ENCODE assay signal across 17 cellular contexts in genomic region chr5:1213508-1214162, GRCh38. TPM values are rescaled to one million over a fixed set of nuclear protein-coding genes. Genes with fewer than 3 reads are reported as not detected.
A peak's percentile ranks its signal among the peaks of the same experiment; 100 is the strongest.
DNase-seq lines count a peak whose midpoint lies in the region; ATAC-seq and TF ChIP-seq lines count a peak whose summit lies in the region.
"Had no signal": no experiment of that assay in that cellular context is flagged by ENCODE, and none has a peak within 500 bp of the region (broad histone marks: within the 10 kb centered on the region; RNA-seq: fewer than 3 reads in every experiment).

No MANE protein-coding gene starts in this region.

- TF ChIP-seq CTCF in right atrium auricular region (IDR thresholded peaks at IDR 0.05) (no peak), RWPE2 (IDR thresholded peaks at IDR 0.05; ENCODE audit: poor library complexity, severe bottlenecking) (no peak), glutamatergic neuron (IDR thresholded peaks at IDR 0.05; ENCODE audit: partially characterized antibody, unreplicated experiment) (no peak), spleen (IDR thresholded peaks at IDR 0.05 in 8 of 11, conservative IDR thresholded peaks at IDR 0.05 in 3 of 11) (no peak)

- H3K9me3 ChIP-seq in right cardiac atrium (ENCODE audit: control insufficient read depth, low read length) (no peaks in the 10 kb centered on the region), right atrium auricular region (peaks cover 0 to 4% of the 10 kb centered on the region in 2 donors), RWPE2 (ENCODE audit: severe bottlenecking) (no peaks in the 10 kb centered on the region), spleen (peaks cover 0 to 5% (median 0%) of the 10 kb centered on the region in 8 donors)

- H3K4me1 ChIP-seq in right cardiac atrium (ENCODE audit: control insufficient read depth, insufficient read depth, low read length) (no peaks in the 10 kb centered on the region), right atrium auricular region (no peaks in the 10 kb centered on the region), RWPE2 (ENCODE audit: insufficient read depth, poor library complexity, severe bottlenecking) (no peaks in the 10 kb centered on the region), spleen (no peaks in the 10 kb centered on the region)

- ATAC-seq in right cardiac atrium (no peak), RWPE2 (ENCODE audit: low read depth) (no peak)
- ATAC-seq: GM12878 had no signal

- H3K36me3 Mint-ChIP-seq in glutamatergic neuron (ENCODE audit: unreplicated experiment): peaks cover 4% of the 10 kb centered on the region
- H3K36me3 Mint-ChIP-seq: CD4-positive, CD25-positive, alpha-beta regulatory T cell had no signal

- no peak overlapping the region for H3K4me3 Mint-ChIP-seq in glutamatergic neuron (ENCODE audit: unreplicated experiment)
- H3K4me3 Mint-ChIP-seq: CD4-positive, CD25-positive, alpha-beta regulatory T cell had no signal

- TF ChIP-seq POLR2A in spleen (IDR thresholded peaks at IDR 0.05): no peak

- DNase-seq in right cardiac atrium: peak; percentile 11 to 44 (median 28)
- DNase-seq in right atrium auricular region (ENCODE audit: low spot score): no peak
- peak; percentile 71 for DNase-seq in RWPE2 (ENCODE audit: low spot score)
- DNase-seq in glutamatergic neuron: peak; percentile 6
- peak; percentile 69 for DNase-seq in spleen
- DNase-seq in NCI-H1436 (lab: John Stamatoyannopoulos, UW): no peak
- no peak for DNase-seq in NCI-H2107 (lab: John Stamatoyannopoulos, UW)
- DNase-seq: ACHN; Calu3; CD4-positive, CD25-positive, alpha-beta regulatory T cell; DMS 273 treated with DMSO at 0.1 percent for 48 hours; GM23248 had no signal

- H3K27ac Mint-ChIP-seq in glutamatergic neuron (ENCODE audit: unreplicated experiment): no peak overlapping the region
- H3K27ac Mint-ChIP-seq: CD4-positive, CD25-positive, alpha-beta regulatory T cell had no signal

- peaks cover 8% of the 10 kb centered on the region for H3K9me3 Mint-ChIP-seq in glutamatergic neuron (ENCODE audit: unreplicated experiment)

- no peaks in the 10 kb centered on the region for H3K4me1 Mint-ChIP-seq in glutamatergic neuron (ENCODE audit: low read depth, unreplicated experiment)

- intact Hi-C loops in right cardiac atrium (cut with DNase I): no loop called here
- intact Hi-C loops in spleen (cut with DNase I; ENCODE audit: low total_unique reads): no loop called here

- H3K4me3 ChIP-seq in right cardiac atrium (ENCODE audit: low read length): no peak overlapping the region
- H3K4me3 ChIP-seq in right atrium auricular region: no peak overlapping the region
- no peak overlapping the region for H3K4me3 ChIP-seq in RWPE2 (ENCODE audit: severe bottlenecking)
- H3K4me3 ChIP-seq in spleen: no peak overlapping the region
- H3K4me3 ChIP-seq: BLaER1 treated with 17β-estradiol and CSF1 and Interleukin-3, amounts not matched to agents 10 nM and 100 nM; GM12878; GM23248 had no signal

- H3K27me3 Mint-ChIP-seq in glutamatergic neuron (ENCODE audit: unreplicated experiment): peaks cover 10% of the 10 kb centered on the region
- H3K27me3 Mint-ChIP-seq: CD4-positive, CD25-positive, alpha-beta regulatory T cell had no signal

- H3K27me3 ChIP-seq in right cardiac atrium (ENCODE audit: control insufficient read depth, insufficient read depth) (no peaks in the 10 kb centered on the region), right atrium auricular region (no peaks in the 10 kb centered on the region), RWPE2 (ENCODE audit: insufficient read depth, poor library complexity, severe bottlenecking) (no peaks in the 10 kb centered on the region), spleen (replicated peaks in 1 of 7) (peaks cover 0 to 47% (median 0%) of the 10 kb centered on the region in 7 donors)
- H3K27me3 ChIP-seq: BLaER1 treated with 17β-estradiol and CSF1 and Interleukin-3, amounts not matched to agents 10 nM and 100 nM had no signal

- 89% methylated on average over 25 of the region's 25 CpGs for WGBS in right cardiac atrium
- WGBS in spleen, 5 donors: 89 to 97% (median 92%) methylated on average over 13 to 25 of the region's 25 CpGs

- H3K36me3 ChIP-seq in right atrium auricular region (no peaks in the 10 kb centered on the region), RWPE2 (ENCODE audit: low read depth) (no peaks in the 10 kb centered on the region), spleen (no peaks in the 10 kb centered on the region)
- H3K36me3 ChIP-seq: BLaER1 treated with 17β-estradiol and CSF1 and Interleukin-3, amounts not matched to agents 10 nM and 100 nM had no signal

- H3K27ac ChIP-seq in right cardiac atrium (ENCODE audit: low read length): no peak overlapping the region
- no peak overlapping the region for H3K27ac ChIP-seq in right atrium auricular region
- H3K27ac ChIP-seq in RWPE2 (ENCODE audit: poor library complexity, severe bottlenecking): no peak overlapping the region
- no peak overlapping the region for H3K27ac ChIP-seq in spleen
- H3K27ac ChIP-seq: BLaER1 treated with 17β-estradiol and CSF1 and Interleukin-3, amounts not matched to agents 10 nM and 100 nM; GM23248 had no signal

RNA-seq across cellular contexts. Expression of gene SLC6A18, which starts 11.5 kb away (rescaled TPM):
- total RNA-seq in right cardiac atrium (not detected), right atrium auricular region (not detected), glutamatergic neuron (ENCODE audit: unreplicated experiment) (not detected), spleen (not detected)
- polyA plus RNA-seq in right cardiac atrium (not detected), spleen (not detected)
- total RNA-seq: A172; Calu3; CD4-positive, CD25-positive, alpha-beta regulatory T cell; Daoy; GM12878; GM23248; HT-29 had no signal
- polyA plus RNA-seq: CD4-positive, CD25-positive, alpha-beta regulatory T cell; GM12878; GM23248 had no signal

RNA-seq across cellular contexts. Expression of gene SLC6A19, which starts 12.2 kb away (rescaled TPM):
- total RNA-seq in right cardiac atrium (not detected), right atrium auricular region (not detected), glutamatergic neuron (ENCODE audit: unreplicated experiment) (not detected), spleen (under 1 TPM in 1 of 7 donors, not detected in 6; 0.50 TPM)
- polyA plus RNA-seq in right cardiac atrium (not detected), spleen (under 1 TPM in 1 of 3 donors, not detected in 2; under 0.01 TPM)
- total RNA-seq: A172; Calu3; CD4-positive, CD25-positive, alpha-beta regulatory T cell; Daoy; GM23248; HT-29 had no signal
- polyA plus RNA-seq: CD4-positive, CD25-positive, alpha-beta regulatory T cell; GM23248 had no signal

Comparison
In these comparisons a context has a peak if more than half of its experiments do, and no peak if none do; other contexts are left out.
1. DNase-seq: peak in right cardiac atrium (3 of 3), RWPE2 (single experiment), glutamatergic neuron (single experiment) and spleen (single experiment); none in right atrium auricular region (single experiment), NCI-H1436 (single experiment) and NCI-H2107 (single experiment).